In the genomic region with DNA sequence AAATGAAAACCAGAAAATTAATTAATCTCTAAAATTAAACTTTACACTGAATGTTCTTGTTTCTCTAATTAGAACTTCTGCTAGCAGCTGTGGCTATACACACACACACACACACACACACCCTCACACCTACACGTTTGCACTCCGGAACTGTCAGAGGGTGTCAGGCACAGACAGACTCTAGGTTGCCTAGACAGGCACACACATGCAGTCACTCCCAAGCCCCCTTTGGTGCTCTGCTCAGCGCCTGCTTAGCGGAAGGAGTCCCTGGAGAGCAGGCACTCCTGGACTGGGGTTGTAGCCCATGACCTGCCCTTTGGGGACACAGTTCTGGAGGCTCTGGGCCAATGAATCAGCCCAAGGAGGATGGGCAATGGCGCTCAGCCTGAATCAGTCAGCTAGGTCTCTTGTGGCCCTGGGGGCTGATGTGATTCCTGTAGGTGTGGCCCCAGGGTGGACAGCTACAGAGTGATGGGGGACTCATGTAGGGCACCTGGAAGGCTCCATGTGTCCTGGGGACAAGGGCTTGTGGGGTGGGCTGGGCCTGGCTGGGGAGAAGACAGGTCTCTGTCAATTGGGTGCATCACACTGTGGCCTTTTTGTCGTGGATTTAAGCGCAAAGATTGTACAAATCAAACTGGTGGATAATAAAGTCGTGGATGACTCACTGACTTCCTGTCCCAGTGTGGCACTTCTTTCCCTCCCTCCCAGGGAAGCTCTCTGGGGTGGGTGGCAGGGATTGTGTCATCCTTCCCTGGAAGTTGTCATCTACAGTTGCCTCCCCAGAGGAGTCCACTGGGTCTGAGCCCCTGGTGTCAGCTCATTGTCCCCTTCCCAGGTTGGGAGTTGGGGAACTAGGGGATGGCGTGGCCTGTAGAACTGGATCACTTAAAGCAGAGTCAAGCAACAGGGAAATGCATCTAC, we compare ENCODE assay signal across 28 cellular contexts. TPM values are rescaled to one million over a fixed set of nuclear protein-coding genes. Genes with fewer than 3 reads are reported as not detected.
DNase-seq lines count a peak whose midpoint lies in the region; ATAC-seq and TF ChIP-seq lines count a peak whose summit lies in the region.
"Had no signal": no experiment of that assay in that cellular context is flagged by ENCODE, and none has a peak within 500 bp of the region (broad histone marks: within the 10 kb centered on the region; RNA-seq: fewer than 3 reads in every experiment).

No MANE protein-coding gene starts in this region.

- no peak overlapping the region for H3K4me3 Mint-ChIP-seq in neural crest cell
- H3K4me3 Mint-ChIP-seq: activated CD4-positive, alpha-beta memory T cell treated with anti-CD3 and anti-CD28 coated beads for 36 hours; activated T-helper 17 cell treated with anti-CD3 and anti-CD28 coated beads, Interleukin-2, amount 50 U/mL, for 72 hours; memory B cell had no signal

- POLR2A ChIA-PET in HEK293 (lab: Yijun Ruan, JAX), result interaction anchor here (0.9 to 1.6 kb wide), 3 partner anchors 11 to 32 kb away, joined by 3 to 5 read pairs (median 3); a partner anchor contains a TSS

- TF ChIP-seq CTCF in HEK293 (tag by site-specific recombination; IDR thresholded peaks at IDR 0.05) (no peak), WERI-Rb-1 (IDR thresholded peaks at IDR 0.05; ENCODE audit: low read depth, low read length) (no peak), neural crest cell (conservative IDR thresholded peaks at IDR 0.05) (no peak)

- H3K9me3 Mint-ChIP-seq in neural crest cell, result no peaks in the 10 kb centered on the region
- H3K9me3 Mint-ChIP-seq: activated CD4-positive, alpha-beta memory T cell treated with anti-CD3 and anti-CD28 coated beads for 36 hours; activated naive CD4-positive, alpha-beta T cell treated with anti-CD3 and anti-CD28 coated beads, Interleukin-2, amount 50 U/mL, for 72 hours; activated T-helper 17 cell treated with anti-CD3 and anti-CD28 coated beads, Interleukin-2, amount 50 U/mL, for 72 hours; memory B cell had no signal

- H3K4me1 Mint-ChIP-seq in neural crest cell, result peaks cover 6% of the 10 kb centered on the region

- H3K27ac Mint-ChIP-seq in neural crest cell (ENCODE audit: unreplicated experiment), result peak overlapping the region; percentile 62
- H3K27ac Mint-ChIP-seq: activated CD4-positive, alpha-beta memory T cell treated with anti-CD3 and anti-CD28 coated beads for 36 hours; activated T-helper 17 cell treated with anti-CD3 and anti-CD28 coated beads, Interleukin-2, amount 50 U/mL, for 72 hours; memory B cell had no signal

- peaks cover 4% of the 10 kb centered on the region for H3K36me3 Mint-ChIP-seq in neural crest cell (ENCODE audit: low read depth)
- H3K36me3 Mint-ChIP-seq: activated CD4-positive, alpha-beta memory T cell treated with anti-CD3 and anti-CD28 coated beads for 36 hours; activated naive CD4-positive, alpha-beta T cell treated with anti-CD3 and anti-CD28 coated beads, Interleukin-2, amount 50 U/mL, for 72 hours had no signal

- ATAC-seq in GM18861 (IDR thresholded peaks at IDR 0.05; ENCODE audit: unreplicated experiment), result no peak
- no peak for ATAC-seq in GM21717 (IDR thresholded peaks at IDR 0.05; ENCODE audit: unreplicated experiment)
- ATAC-seq: activated CD4-positive, CD25-positive, alpha-beta regulatory T cell treated with anti-CD3 and anti-CD28 coated beads, Interleukin-2, amount 50 U/mL, for 24 hours; activated naive CD4-positive, alpha-beta T cell treated with anti-CD3 and anti-CD28 coated beads, Interleukin-2, amount 50 U/mL, for 72 hours; activated T-helper 17 cell treated with anti-CD3 and anti-CD28 coated beads, Interleukin-2, amount 50 U/mL, for 72 hours; heart left ventricle; left cardiac atrium had no signal

- H3K36me3 ChIP-seq in BLaER1 treated with 17β-estradiol and CSF1 and Interleukin-3, amounts not matched to agents 10 nM and 100 nM, result no peaks in the 10 kb centered on the region
- H3K36me3 ChIP-seq in HEK293 (ENCODE audit: control insufficient read depth in 2 of 2, insufficient read depth in 1 of 2, low read length in 2 of 2) (no peaks in the 10 kb centered on the region), WERI-Rb-1 (peaks cover 24% of the 10 kb centered on the region)
- H3K36me3 ChIP-seq: ascending aorta, heart left ventricle, upper lobe of left lung had no signal

- H3K27me3 ChIP-seq in BLaER1 treated with 17β-estradiol and CSF1 and Interleukin-3, amounts not matched to agents 10 nM and 100 nM, result peaks cover 15 to 52% (median 32%) of the 10 kb centered on the region in 11 experiments; a peak in 21 of 22 replicates
- no peaks in the 10 kb centered on the region for H3K27me3 ChIP-seq in WERI-Rb-1 (ENCODE audit: insufficient read depth, low read depth, severe bottlenecking)

- H3K27ac ChIP-seq in BLaER1 treated with 17β-estradiol and CSF1 and Interleukin-3, amounts not matched to agents 10 nM and 100 nM, result no peak overlapping the region
- H3K27ac ChIP-seq in HEK293 (ENCODE audit: extremely low read depth, low read depth, low read length) (no peak overlapping the region), WERI-Rb-1 (peak overlapping the region; percentile 58)
- H3K27ac ChIP-seq: ascending aorta, heart left ventricle, upper lobe of left lung had no signal

- peak overlapping the region in 9 of 11 experiments; percentile 26 to 76 (median 60); a peak in 16 of 22 replicates for H3K4me2 ChIP-seq in BLaER1 treated with 17β-estradiol and CSF1 and Interleukin-3, amounts not matched to agents 10 nM and 100 nM

- H3K9ac ChIP-seq in BLaER1 treated with 17β-estradiol and CSF1 and Interleukin-3, amounts not matched to agents 10 nM and 100 nM, result no peak overlapping the region

- CTCF ChIA-PET in HEK293 (lab: Yijun Ruan, JAX), result interaction anchor here (0.6 to 4.7 kb wide), 8 partner anchors 10 to 106 kb away, joined by 3 to 32 read pairs (median 3); a partner anchor contains a TSS

- peaks cover 0 to 23% (median 0%) of the 10 kb centered on the region in 11 experiments; a peak in 3 of 22 replicates for H4K20me1 ChIP-seq in BLaER1 treated with 17β-estradiol and CSF1 and Interleukin-3, amounts not matched to agents 10 nM and 100 nM

- no peak overlapping the region for H3K4me3 ChIP-seq in BLaER1 treated with 17β-estradiol and CSF1 and Interleukin-3, amounts not matched to agents 10 nM and 100 nM
- no peak overlapping the region for H3K4me3 ChIP-seq in HEK293 (ENCODE audit: low read depth, low read length)
- no peak overlapping the region for H3K4me3 ChIP-seq in WERI-Rb-1 (ENCODE audit: low read depth, low read length)
- H3K4me3 ChIP-seq: ascending aorta, heart left ventricle, upper lobe of left lung had no signal

- DNase-seq in WERI-Rb-1, result no peak
- no peak for DNase-seq in neural crest cell (ENCODE audit: low read depth, low spot score)
- DNase-seq in NCI-H2227 (lab: John Stamatoyannopoulos, UW; ENCODE audit: unreplicated experiment), result no peak
- DNase-seq in Kasumi-1 (lab: John Stamatoyannopoulos, UW), result no peak
- DNase-seq: activated CD4-positive, alpha-beta memory T cell treated with anti-CD3 and anti-CD28 coated beads for 36 hours; activated CD8-positive, alpha-beta memory T cell treated with anti-CD3 and anti-CD28 coated beads, Interleukin-2, amount 50 U/mL, for 48 hours; Calu3; central memory CD4-positive, alpha-beta T cell; heart left ventricle; Karpas-422; left cardiac atrium; NCI-H1092 treated with DMSO at 0.1 percent for 48 hours; NCI-H2029; NCI-H82; SHP77 had no signal

- H3K4me1 ChIP-seq in BLaER1 treated with 17β-estradiol and CSF1 and Interleukin-3, amounts not matched to agents 10 nM and 100 nM, result peaks cover 0 to 26% (median 10%) of the 10 kb centered on the region in 10 experiments; a peak in 15 of 20 replicates
- no peaks in the 10 kb centered on the region for H3K4me1 ChIP-seq in HEK293 (ENCODE audit: control insufficient read depth, insufficient read depth, low read length)
- H3K4me1 ChIP-seq: ascending aorta had no signal

- no peaks in the 10 kb centered on the region for H3K9me3 ChIP-seq in BLaER1 treated with 17β-estradiol and CSF1 and Interleukin-3, amounts not matched to agents 10 nM and 100 nM (replicated peaks in 1 of 11)
- H3K9me3 ChIP-seq in HEK293 (ENCODE audit: control insufficient read depth, insufficient read depth, low read depth, low read length) (no peaks in the 10 kb centered on the region), WERI-Rb-1 (ENCODE audit: severe bottlenecking) (no peaks in the 10 kb centered on the region)
- H3K9me3 ChIP-seq: ascending aorta, heart left ventricle, upper lobe of left lung had no signal

- H3K27me3 Mint-ChIP-seq in neural crest cell (ENCODE audit: low read depth), result peaks cover 31% of the 10 kb centered on the region

TF ChIP-seq in HEK293, 187 proteins besides CTCF, POLR2A, EP300 and RAD21 (continues in another document):
- TF ChIP-seq ZFP37 (tag by site-specific recombination; IDR thresholded peaks at IDR 0.05) (no peak), ZIC2 (tag by site-specific recombination; IDR thresholded peaks at IDR 0.05) (peak; percentile 33), ZNF660 (tag by site-specific recombination; IDR thresholded peaks at IDR 0.05) (peak; percentile 16; the same call in 1 of the 2 replicates), GLIS2 (tag by site-specific recombination; IDR thresholded peaks at IDR 0.05) (0 out of 2 replicates have a peak, but pooled peaks have one; percentile 47), RBAK (tag by site-specific recombination; IDR thresholded peaks at IDR 0.05) (no peak), ZNF629 (tag by site-specific recombination; IDR thresholded peaks at IDR 0.05) (peak; percentile 63)
- TF ChIP-seq, protein P1, sequence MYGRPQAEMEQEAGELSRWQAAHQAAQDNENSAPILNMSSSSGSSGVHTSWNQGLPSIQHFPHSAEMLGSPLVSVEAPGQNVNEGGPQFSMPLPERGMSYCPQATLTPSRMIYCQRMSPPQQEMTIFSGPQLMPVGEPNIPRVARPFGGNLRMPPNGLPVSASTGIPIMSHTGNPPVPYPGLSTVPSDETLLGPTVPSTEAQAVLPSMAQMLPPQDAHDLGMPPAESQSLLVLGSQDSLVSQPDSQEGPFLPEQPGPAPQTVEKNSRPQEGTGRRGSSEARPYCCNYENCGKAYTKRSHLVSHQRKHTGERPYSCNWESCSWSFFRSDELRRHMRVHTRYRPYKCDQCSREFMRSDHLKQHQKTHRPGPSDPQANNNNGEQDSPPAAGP (tag by site-specific recombination; IDR thresholded peaks at IDR 0.05), result peak; percentile 55
- TF ChIP-seq, protein P2, sequence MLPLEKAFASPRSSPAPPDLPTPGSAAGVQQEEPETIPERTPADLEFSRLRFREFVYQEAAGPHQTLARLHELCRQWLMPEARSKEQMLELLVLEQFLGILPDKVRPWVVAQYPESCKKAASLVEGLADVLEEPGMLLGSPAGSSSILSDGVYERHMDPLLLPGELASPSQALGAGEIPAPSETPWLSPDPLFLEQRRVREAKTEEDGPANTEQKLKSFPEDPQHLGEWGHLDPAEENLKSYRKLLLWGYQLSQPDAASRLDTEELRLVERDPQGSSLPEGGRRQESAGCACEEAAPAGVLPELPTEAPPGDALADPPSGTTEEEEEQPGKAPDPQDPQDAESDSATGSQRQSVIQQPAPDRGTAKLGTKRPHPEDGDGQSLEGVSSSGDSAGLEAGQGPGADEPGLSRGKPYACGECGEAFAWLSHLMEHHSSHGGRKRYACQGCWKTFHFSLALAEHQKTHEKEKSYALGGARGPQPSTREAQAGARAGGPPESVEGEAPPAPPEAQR (tag by site-specific recombination; IDR thresholded peaks at IDR 0.05), result no peak

RNA-seq across cellular contexts. Expression of a gene that starts 8.8 kb away (rescaled TPM):
- total RNA-seq in neural crest cell, result 19.0 and 21.2 TPM in 2 replicates
- total RNA-seq: ascending aorta, Calu3, osteoblast, skeletal muscle tissue, subcutaneous adipose tissue, upper lobe of left lung had no signal

RNA-seq across cellular contexts. Expression of a gene that starts 13.7 kb away (rescaled TPM):
- total RNA-seq in neural crest cell, result 16.1 and 20.2 TPM in 2 replicates

RNA-seq across cellular contexts. Expression of a gene that starts 21.7 kb away (rescaled TPM):
- 70.5 and 77.7 TPM in 2 replicates for total RNA-seq in neural crest cell

RNA-seq across cellular contexts. Expression of a gene that starts 32.1 kb away (rescaled TPM):
- 1,508 and 1,541 TPM in 2 replicates for total RNA-seq in neural crest cell

RNA-seq across cellular contexts. Expression of a gene that starts 34.1 kb away (rescaled TPM):
- 32.1 and 33.6 TPM in 2 replicates for total RNA-seq in neural crest cell
